In the genomic region with DNA sequence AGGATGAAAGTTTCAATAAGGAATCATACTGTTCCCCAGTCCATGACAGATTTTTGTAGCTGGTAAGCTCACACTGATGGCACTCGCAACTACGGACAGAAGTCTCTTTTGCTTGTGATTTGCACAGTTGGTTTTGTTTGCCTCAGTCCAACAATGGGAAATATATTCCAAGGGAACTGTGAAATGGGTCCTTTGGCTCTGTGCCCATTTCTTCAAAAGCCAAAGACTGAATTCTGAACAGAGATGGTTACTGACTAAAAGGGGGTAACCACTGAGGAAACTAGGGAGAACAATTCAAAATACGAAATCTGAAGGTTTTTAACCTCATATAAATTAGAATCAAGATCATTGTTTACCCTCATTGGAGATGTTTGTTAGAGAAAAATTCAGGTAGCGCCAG, we compare ENCODE assay signal across 1 cellular context.
TF ChIP-seq lines count a peak whose summit lies in the region.

No MANE protein-coding gene starts in this region.

TF ChIP-seq in GM23338, 12 proteins besides CTCF, POLR2A, EP300 and RAD21 (continued from another document):
- TF ChIP-seq, protein P1, sequence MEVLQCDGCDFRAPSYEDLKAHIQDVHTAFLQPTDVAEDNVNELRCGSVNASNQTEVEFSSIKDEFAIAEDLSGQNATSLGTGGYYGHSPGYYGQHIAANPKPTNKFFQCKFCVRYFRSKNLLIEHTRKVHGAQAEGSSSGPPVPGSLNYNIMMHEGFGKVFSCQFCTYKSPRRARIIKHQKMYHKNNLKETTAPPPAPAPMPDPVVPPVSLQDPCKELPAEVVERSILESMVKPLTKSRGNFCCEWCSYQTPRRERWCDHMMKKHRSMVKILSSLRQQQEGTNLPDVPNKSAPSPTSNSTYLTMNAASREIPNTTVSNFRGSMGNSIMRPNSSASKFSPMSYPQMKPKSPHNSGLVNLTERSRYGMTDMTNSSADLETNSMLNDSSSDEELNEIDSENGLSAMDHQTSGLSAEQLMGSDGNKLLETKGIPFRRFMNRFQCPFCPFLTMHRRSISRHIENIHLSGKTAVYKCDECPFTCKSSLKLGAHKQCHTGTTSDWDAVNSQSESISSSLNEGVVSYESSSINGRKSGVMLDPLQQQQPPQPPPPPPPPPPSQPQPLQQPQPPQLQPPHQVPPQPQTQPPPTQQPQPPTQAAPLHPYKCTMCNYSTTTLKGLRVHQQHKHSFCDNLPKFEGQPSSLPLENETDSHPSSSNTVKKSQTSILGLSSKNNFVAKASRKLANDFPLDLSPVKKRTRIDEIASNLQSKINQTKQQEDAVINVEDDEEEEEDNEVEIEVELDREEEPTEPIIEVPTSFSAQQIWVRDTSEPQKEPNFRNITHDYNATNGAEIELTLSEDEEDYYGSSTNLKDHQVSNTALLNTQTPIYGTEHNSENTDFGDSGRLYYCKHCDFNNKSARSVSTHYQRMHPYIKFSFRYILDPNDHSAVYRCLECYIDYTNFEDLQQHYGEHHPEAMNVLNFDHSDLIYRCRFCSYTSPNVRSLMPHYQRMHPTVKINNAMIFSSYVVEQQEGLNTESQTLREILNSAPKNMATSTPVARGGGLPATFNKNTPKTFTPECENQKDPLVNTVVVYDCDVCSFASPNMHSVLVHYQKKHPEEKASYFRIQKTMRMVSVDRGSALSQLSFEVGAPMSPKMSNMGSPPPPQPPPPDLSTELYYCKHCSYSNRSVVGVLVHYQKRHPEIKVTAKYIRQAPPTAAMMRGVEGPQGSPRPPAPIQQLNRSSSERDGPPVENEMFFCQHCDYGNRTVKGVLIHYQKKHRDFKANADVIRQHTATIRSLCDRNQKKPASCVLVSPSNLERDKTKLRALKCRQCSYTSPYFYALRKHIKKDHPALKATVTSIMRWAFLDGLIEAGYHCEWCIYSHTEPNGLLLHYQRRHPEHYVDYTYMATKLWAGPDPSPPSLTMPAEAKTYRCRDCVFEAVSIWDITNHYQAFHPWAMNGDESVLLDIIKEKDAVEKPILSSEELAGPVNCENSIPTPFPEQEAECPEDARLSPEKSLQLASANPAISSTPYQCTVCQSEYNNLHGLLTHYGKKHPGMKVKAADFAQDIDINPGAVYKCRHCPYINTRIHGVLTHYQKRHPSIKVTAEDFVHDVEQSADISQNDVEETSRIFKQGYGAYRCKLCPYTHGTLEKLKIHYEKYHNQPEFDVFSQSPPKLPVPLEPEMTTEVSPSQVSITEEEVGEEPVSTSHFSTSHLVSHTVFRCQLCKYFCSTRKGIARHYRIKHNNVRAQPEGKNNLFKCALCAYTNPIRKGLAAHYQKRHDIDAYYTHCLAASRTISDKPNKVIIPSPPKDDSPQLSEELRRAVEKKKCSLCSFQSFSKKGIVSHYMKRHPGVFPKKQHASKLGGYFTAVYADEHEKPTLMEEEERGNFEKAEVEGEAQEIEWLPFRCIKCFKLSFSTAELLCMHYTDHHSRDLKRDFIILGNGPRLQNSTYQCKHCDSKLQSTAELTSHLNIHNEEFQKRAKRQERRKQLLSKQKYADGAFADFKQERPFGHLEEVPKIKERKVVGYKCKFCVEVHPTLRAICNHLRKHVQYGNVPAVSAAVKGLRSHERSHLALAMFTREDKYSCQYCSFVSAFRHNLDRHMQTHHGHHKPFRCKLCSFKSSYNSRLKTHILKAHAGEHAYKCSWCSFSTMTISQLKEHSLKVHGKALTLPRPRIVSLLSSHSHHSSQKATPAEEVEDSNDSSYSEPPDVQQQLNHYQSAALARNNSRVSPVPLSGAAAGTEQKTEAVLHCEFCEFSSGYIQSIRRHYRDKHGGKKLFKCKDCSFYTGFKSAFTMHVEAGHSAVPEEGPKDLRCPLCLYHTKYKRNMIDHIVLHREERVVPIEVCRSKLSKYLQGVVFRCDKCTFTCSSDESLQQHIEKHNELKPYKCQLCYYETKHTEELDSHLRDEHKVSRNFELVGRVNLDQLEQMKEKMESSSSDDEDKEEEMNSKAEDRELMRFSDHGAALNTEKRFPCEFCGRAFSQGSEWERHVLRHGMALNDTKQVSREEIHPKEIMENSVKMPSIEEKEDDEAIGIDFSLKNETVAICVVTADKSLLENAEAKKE (CRISPR knock-in tag; IDR thresholded peaks at IDR 0.05) = no peak
- TF ChIP-seq, protein P2, sequence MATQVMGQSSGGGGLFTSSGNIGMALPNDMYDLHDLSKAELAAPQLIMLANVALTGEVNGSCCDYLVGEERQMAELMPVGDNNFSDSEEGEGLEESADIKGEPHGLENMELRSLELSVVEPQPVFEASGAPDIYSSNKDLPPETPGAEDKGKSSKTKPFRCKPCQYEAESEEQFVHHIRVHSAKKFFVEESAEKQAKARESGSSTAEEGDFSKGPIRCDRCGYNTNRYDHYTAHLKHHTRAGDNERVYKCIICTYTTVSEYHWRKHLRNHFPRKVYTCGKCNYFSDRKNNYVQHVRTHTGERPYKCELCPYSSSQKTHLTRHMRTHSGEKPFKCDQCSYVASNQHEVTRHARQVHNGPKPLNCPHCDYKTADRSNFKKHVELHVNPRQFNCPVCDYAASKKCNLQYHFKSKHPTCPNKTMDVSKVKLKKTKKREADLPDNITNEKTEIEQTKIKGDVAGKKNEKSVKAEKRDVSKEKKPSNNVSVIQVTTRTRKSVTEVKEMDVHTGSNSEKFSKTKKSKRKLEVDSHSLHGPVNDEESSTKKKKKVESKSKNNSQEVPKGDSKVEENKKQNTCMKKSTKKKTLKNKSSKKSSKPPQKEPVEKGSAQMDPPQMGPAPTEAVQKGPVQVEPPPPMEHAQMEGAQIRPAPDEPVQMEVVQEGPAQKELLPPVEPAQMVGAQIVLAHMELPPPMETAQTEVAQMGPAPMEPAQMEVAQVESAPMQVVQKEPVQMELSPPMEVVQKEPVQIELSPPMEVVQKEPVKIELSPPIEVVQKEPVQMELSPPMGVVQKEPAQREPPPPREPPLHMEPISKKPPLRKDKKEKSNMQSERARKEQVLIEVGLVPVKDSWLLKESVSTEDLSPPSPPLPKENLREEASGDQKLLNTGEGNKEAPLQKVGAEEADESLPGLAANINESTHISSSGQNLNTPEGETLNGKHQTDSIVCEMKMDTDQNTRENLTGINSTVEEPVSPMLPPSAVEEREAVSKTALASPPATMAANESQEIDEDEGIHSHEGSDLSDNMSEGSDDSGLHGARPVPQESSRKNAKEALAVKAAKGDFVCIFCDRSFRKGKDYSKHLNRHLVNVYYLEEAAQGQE (IDR thresholded peaks at IDR 0.05; ENCODE audit: unreplicated experiment) = no peak
- TF ChIP-seq CREB1 (CRISPR knock-in tag; IDR thresholded peaks at IDR 0.05; ENCODE audit: low read depth) (no peak), EZH2phosphoT487 (IDR thresholded peaks at IDR 0.05; ENCODE audit: unreplicated experiment) (no peak), EZH2 (IDR thresholded peaks at IDR 0.05; ENCODE audit: low read depth, unreplicated experiment) (no peak), STAT1 (IDR thresholded peaks at IDR 0.05; ENCODE audit: unreplicated experiment) (no peak), ZNF331 (CRISPR knock-in tag; IDR thresholded peaks at IDR 0.05; ENCODE audit: low read depth) (no peak), JUNB (IDR thresholded peaks at IDR 0.05; ENCODE audit: unreplicated experiment) (no peak), POLR2AphosphoS5 (IDR thresholded peaks at IDR 0.05; ENCODE audit: low read depth) (no peak), ZNF114 (CRISPR knock-in tag; IDR thresholded peaks at IDR 0.05) (no peak)
- TF ChIP-seq, protein P3, sequence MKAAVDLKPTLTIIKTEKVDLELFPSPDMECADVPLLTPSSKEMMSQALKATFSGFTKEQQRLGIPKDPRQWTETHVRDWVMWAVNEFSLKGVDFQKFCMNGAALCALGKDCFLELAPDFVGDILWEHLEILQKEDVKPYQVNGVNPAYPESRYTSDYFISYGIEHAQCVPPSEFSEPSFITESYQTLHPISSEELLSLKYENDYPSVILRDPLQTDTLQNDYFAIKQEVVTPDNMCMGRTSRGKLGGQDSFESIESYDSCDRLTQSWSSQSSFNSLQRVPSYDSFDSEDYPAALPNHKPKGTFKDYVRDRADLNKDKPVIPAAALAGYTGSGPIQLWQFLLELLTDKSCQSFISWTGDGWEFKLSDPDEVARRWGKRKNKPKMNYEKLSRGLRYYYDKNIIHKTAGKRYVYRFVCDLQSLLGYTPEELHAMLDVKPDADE (IDR thresholded peaks at IDR 0.05) = no peak
